In genomic region chr5:125481506-125482455, GRCh38 we compare ENCODE assay signal across 13 cellular contexts.
DNase-seq lines count a peak whose midpoint lies in the region; ATAC-seq, FAIRE-seq and TF ChIP-seq lines count a peak whose summit lies in the region.
"Had no signal": no experiment of that assay in that cellular context is flagged by ENCODE, and none has a peak within 500 bp of the region (broad histone marks: within the 10 kb centered on the region; RNA-seq: fewer than 3 reads in every experiment).

No MANE protein-coding gene starts in this region.

- H3K9me3 ChIP-seq in heart left ventricle (no peaks in the 10 kb centered on the region), Caco-2 (no peaks in the 10 kb centered on the region)
- H3K9me3 ChIP-seq: BLaER1 treated with 17β-estradiol and CSF1 and Interleukin-3, amounts not matched to agents 10 nM and 100 nM had no signal

- peak; percentile 100 for FAIRE-seq in D721Med (lab: Jason Lieb, UNC)

- ATAC-seq in heart left ventricle (no peak), omental fat pad (ENCODE audit: low FRiP score) (no peak)
- ATAC-seq: stimulated activated naive CD8-positive, alpha-beta T cell treated with anti-CD3 and anti-CD28 coated beads, Interleukin-15, amount 100 ng/mL, for 72 hours had no signal

- DNase-seq in D721Med (ENCODE audit: insufficient read length, low spot score) (peak; percentile 21), NCI-H524 (lab: John Stamatoyannopoulos, UW) (peak; percentile 90 to 97), epidermal melanocyte (ENCODE audit: insufficient read length, low spot score) (peak; percentile 24), pons (ENCODE audit: low spot score) (peak; percentile 66), heart left ventricle (no peak), AG08395 (ENCODE audit: low spot score) (no peak), Caco-2 (no peak), omental fat pad (ENCODE audit: low spot score) (no peak)
- DNase-seq: activated effector memory CD4-positive, alpha-beta T cell treated with Interleukin-2 at 50 U/mL for 16 hours; anterior cingulate cortex; dermis blood vessel endothelial cell; stimulated activated naive CD8-positive, alpha-beta T cell treated with anti-CD3 and anti-CD28 coated beads, Interleukin-15, amount 100 ng/mL, for 72 hours had no signal

- no peaks in the 10 kb centered on the region for H3K9me3 Mint-ChIP-seq in Caco-2 (ENCODE audit: unreplicated experiment)
- H3K9me3 Mint-ChIP-seq: stimulated activated naive CD8-positive, alpha-beta T cell treated with anti-CD3 and anti-CD28 coated beads, Interleukin-15, amount 100 ng/mL, for 72 hours had no signal

- peaks cover 0 to 21% (median 6%) of the 10 kb centered on the region in 12 donors for H3K4me1 ChIP-seq in heart left ventricle
- H3K4me1 ChIP-seq in Caco-2 = peaks cover 10% of the 10 kb centered on the region

- intact Hi-C loops in heart left ventricle (cut with DNase I) = no loop called here
- intact Hi-C loops in Caco-2 (cut with micrococcal nuclease; ENCODE audit: unreplicated experiment) = no loop called here

- no peak overlapping the region for H3K4me3 Mint-ChIP-seq in Caco-2 (ENCODE audit: unreplicated experiment)
- H3K4me3 Mint-ChIP-seq: stimulated activated naive CD8-positive, alpha-beta T cell treated with anti-CD3 and anti-CD28 coated beads, Interleukin-15, amount 100 ng/mL, for 72 hours had no signal

- peaks cover 31% of the 10 kb centered on the region for H3K4me1 Mint-ChIP-seq in Caco-2 (ENCODE audit: low read depth, unreplicated experiment)
- H3K4me1 Mint-ChIP-seq: stimulated activated naive CD8-positive, alpha-beta T cell treated with anti-CD3 and anti-CD28 coated beads, Interleukin-15, amount 100 ng/mL, for 72 hours had no signal

- WGBS in heart left ventricle, 4 donors = 76 to 85% (median 82%) methylated on average over 7 of the region's 7 CpGs

- BruUV-seq in Caco-2 (replicated peaks; lab: Mats Ljungman, UMichigan) = no TSS peak

- H3K36me3 ChIP-seq in heart left ventricle (no peaks in the 10 kb centered on the region), Caco-2 (ENCODE audit: control insufficient read depth, insufficient read depth, low read length) (no peaks in the 10 kb centered on the region)
- H3K36me3 ChIP-seq: BLaER1 treated with 17β-estradiol and CSF1 and Interleukin-3, amounts not matched to agents 10 nM and 100 nM had no signal

- H3K27ac Mint-ChIP-seq in Caco-2 (ENCODE audit: unreplicated experiment) = no peak overlapping the region
- H3K27ac Mint-ChIP-seq: stimulated activated naive CD8-positive, alpha-beta T cell treated with anti-CD3 and anti-CD28 coated beads, Interleukin-15, amount 100 ng/mL, for 72 hours had no signal

- POLR2A ChIA-PET in Caco-2 (lab: Charles Lee) = no interaction called here

- CTCF ChIA-PET in Caco-2 (lab: Charles Lee) = interaction anchor here (0.5 kb wide), 1 partner anchor 335 kb away, joined by 4 read pairs; no protein-coding TSS in a partner anchor

- no peak for TF ChIP-seq POLR2A in heart left ventricle (IDR thresholded peaks at IDR 0.05)

- H3K27ac ChIP-seq in heart left ventricle = no peak overlapping the region
- H3K27ac ChIP-seq: BLaER1 treated with 17β-estradiol and CSF1 and Interleukin-3, amounts not matched to agents 10 nM and 100 nM had no signal

- no peaks in the 10 kb centered on the region for H3K27me3 ChIP-seq in heart left ventricle
- H3K27me3 ChIP-seq in Caco-2 (replicated peaks; ENCODE audit: control insufficient read depth, insufficient read depth, low read length) = no peaks in the 10 kb centered on the region
- H3K27me3 ChIP-seq: BLaER1 treated with 17β-estradiol and CSF1 and Interleukin-3, amounts not matched to agents 10 nM and 100 nM had no signal

- H3K36me3 Mint-ChIP-seq in Caco-2 (ENCODE audit: insufficient read depth, unreplicated experiment) = no peaks in the 10 kb centered on the region

- H3K27me3 Mint-ChIP-seq in Caco-2 (ENCODE audit: insufficient read depth, unreplicated experiment) = no peaks in the 10 kb centered on the region
- H3K27me3 Mint-ChIP-seq: stimulated activated naive CD8-positive, alpha-beta T cell treated with anti-CD3 and anti-CD28 coated beads, Interleukin-15, amount 100 ng/mL, for 72 hours had no signal

- H3K4me3 ChIP-seq in heart left ventricle (no peak overlapping the region), Caco-2 (ENCODE audit: low read depth, low read length) (no peak overlapping the region)
- H3K4me3 ChIP-seq: BLaER1 treated with 17β-estradiol and CSF1 and Interleukin-3, amounts not matched to agents 10 nM and 100 nM had no signal

- no peak for TF ChIP-seq CTCF in D721Med (IDR thresholded peaks at IDR 0.05; ENCODE audit: insufficient read depth, missing control alignments)
- no peak for TF ChIP-seq CTCF in heart left ventricle (IDR thresholded peaks at IDR 0.05)
- TF ChIP-seq CTCF in Caco-2 (IDR thresholded peaks at IDR 0.05; ENCODE audit: insufficient read depth in 1 of 2, low read depth in 1 of 2, low read length in 1 of 2, severe bottlenecking in 1 of 2, unreplicated experiment in 1 of 2) = no peak
- no peak for TF ChIP-seq CTCF in omental fat pad (IDR thresholded peaks at IDR 0.05)

Comparison
In these comparisons a context has a peak if more than half of its experiments do, and no peak if none do; other contexts are left out.
1. DNase-seq: peak in D721Med (single experiment), NCI-H524 (2 of 2), epidermal melanocyte (single experiment) and pons (single experiment); none in heart left ventricle (0 of 5), AG08395 (single experiment), Caco-2 (0 of 2) and omental fat pad (single experiment).